ENCODE assay signal across 21 cellular contexts in the genomic region with DNA sequence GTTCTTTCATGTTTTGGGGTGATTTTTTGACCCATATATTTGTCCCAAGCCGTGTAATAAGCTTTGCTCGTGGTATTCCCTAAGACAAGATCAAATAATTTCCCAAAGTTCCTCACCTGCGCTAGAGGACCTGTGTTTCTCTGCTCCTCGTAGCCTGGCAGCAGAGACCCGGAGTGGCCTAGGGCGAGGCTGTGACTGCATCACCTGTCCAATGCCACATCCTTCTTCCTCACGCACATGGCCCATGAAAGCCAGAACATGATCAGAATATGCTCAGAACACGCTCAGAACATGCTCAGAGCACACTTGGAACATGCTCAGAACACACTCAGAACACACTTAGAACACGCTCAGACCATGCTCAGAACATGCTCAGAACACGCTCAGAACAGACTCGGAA. TPM values are rescaled to one million over a fixed set of nuclear protein-coding genes. Genes with fewer than 3 reads are reported as not detected.
DNase-seq lines count a peak whose midpoint lies in the region; ATAC-seq and TF ChIP-seq lines count a peak whose summit lies in the region.
"Had no signal": no experiment of that assay in that cellular context is flagged by ENCODE, and none has a peak within 500 bp of the region (broad histone marks: within the 10 kb centered on the region; RNA-seq: fewer than 3 reads in every experiment).

No MANE protein-coding gene starts in this region.

- intact Hi-C loops in cardiac septum (cut with DNase I) (no loop called here), heart left ventricle (cut with DNase I) (no loop called here), PC-3 (cut with micrococcal nuclease) (no loop called here)

- H3K9me3 Mint-ChIP-seq in memory B cell = no peaks in the 10 kb centered on the region
- peaks cover 0 to 8% of the 10 kb centered on the region in 2 donors for H3K9me3 Mint-ChIP-seq in stimulated activated naive B cell treated with anti-CD40 and anti-IgM and Interleukin-4, amounts not matched to agents 10 μg/mL and 1 μg/mL and 100 μg/mL, for 72 hours
- H3K9me3 Mint-ChIP-seq: CD4-positive, alpha-beta T cell had no signal

- no peak for ATAC-seq in heart left ventricle
- ATAC-seq in memory B cell (ENCODE audit: low read depth) = no peak
- no peak for ATAC-seq in stimulated activated naive B cell treated with anti-CD40 and anti-IgM and Interleukin-4, amounts not matched to agents 10 μg/mL and 1 μg/mL and 100 μg/mL, for 72 hours (replicated peaks)
- no peak for ATAC-seq in GM18868 (IDR thresholded peaks at IDR 0.05; ENCODE audit: unreplicated experiment)
- no peak for ATAC-seq in PC-3
- ATAC-seq: A549 had no signal

- CTCF ChIA-PET in PC-3 (lab: Charles Lee) = no interaction called here

- H3K4me3 Mint-ChIP-seq in memory B cell = peak overlapping the region; percentile 43
- H3K4me3 Mint-ChIP-seq in stimulated activated naive B cell treated with anti-CD40 and anti-IgM and Interleukin-4, amounts not matched to agents 10 μg/mL and 1 μg/mL and 100 μg/mL, for 72 hours = no peak overlapping the region
- H3K4me3 Mint-ChIP-seq: CD4-positive, alpha-beta T cell had no signal

- no peak overlapping the region for H3K4me2 ChIP-seq in PC-3 (ENCODE audit: low read length)
- H3K4me2 ChIP-seq: A549 had no signal

- DNase-seq in cardiac septum (ENCODE audit: low spot score) (peak; percentile 31), heart left ventricle (no peak), memory B cell (ENCODE audit: low spot score in 2 of 2) (no peak), PC-3 (no peak)
- DNase-seq in stimulated activated naive B cell treated with anti-CD40 and anti-IgM and Interleukin-4, amounts not matched to agents 10 μg/mL and 1 μg/mL and 100 μg/mL, for 72 hours = no peak
- DNase-seq: 8988T, ACHN, AML-193, BE2C, DMS53, GF-D8, GOT3, H7, HCEC 1CT had no signal

- no peaks in the 10 kb centered on the region for H4K20me1 ChIP-seq in PC-3 (ENCODE audit: low read length)
- H4K20me1 ChIP-seq: BLaER1 treated with 17β-estradiol and CSF1 and Interleukin-3, amounts not matched to agents 10 nM and 100 nM had no signal

- TF ChIP-seq POLR2A in heart left ventricle (IDR thresholded peaks at IDR 0.05) = no peak

- H2AFZ ChIP-seq in PC-3 (ENCODE audit: low read length) = no peak overlapping the region

- no peak overlapping the region for H3K9ac ChIP-seq in PC-3 (ENCODE audit: low read length)
- H3K9ac ChIP-seq: BLaER1 treated with 17β-estradiol and CSF1 and Interleukin-3, amounts not matched to agents 10 nM and 100 nM had no signal

- H3K79me2 ChIP-seq in PC-3 (ENCODE audit: low read length) = no peaks in the 10 kb centered on the region

- POLR2A ChIA-PET in PC-3 (lab: Charles Lee; ENCODE audit: unreplicated experiment) = no interaction called here

- H3K36me3 ChIP-seq in heart left ventricle = no peaks in the 10 kb centered on the region
- H3K36me3 ChIP-seq in PC-3 (ENCODE audit: low read depth, low read length) = no peaks in the 10 kb centered on the region
- H3K36me3 ChIP-seq: BE2C; BLaER1 treated with 17β-estradiol and CSF1 and Interleukin-3, amounts not matched to agents 10 nM and 100 nM had no signal

- H3K4me3 ChIP-seq in heart left ventricle (no peak overlapping the region), PC-3 (ENCODE audit: low read length) (no peak overlapping the region)
- H3K4me3 ChIP-seq: A549; BLaER1 treated with 17β-estradiol and CSF1 and Interleukin-3, amounts not matched to agents 10 nM and 100 nM had no signal

- peaks cover 2% of the 10 kb centered on the region for H3K36me3 Mint-ChIP-seq in memory B cell
- no peaks in the 10 kb centered on the region for H3K36me3 Mint-ChIP-seq in stimulated activated naive B cell treated with anti-CD40 and anti-IgM and Interleukin-4, amounts not matched to agents 10 μg/mL and 1 μg/mL and 100 μg/mL, for 72 hours
- H3K36me3 Mint-ChIP-seq: CD8-positive, alpha-beta memory T cell had no signal

- H3F3A ChIP-seq in PC-3 (ENCODE audit: low read length, unreplicated experiment) = no peaks in the 10 kb centered on the region

- H3K9me3 ChIP-seq in heart left ventricle (no peaks in the 10 kb centered on the region), PC-3 (ENCODE audit: low read length) (no peaks in the 10 kb centered on the region)
- H3K9me3 ChIP-seq: A549; BE2C; BLaER1 treated with 17β-estradiol and CSF1 and Interleukin-3, amounts not matched to agents 10 nM and 100 nM had no signal

- H3K4me1 Mint-ChIP-seq in memory B cell = peaks cover 9% of the 10 kb centered on the region
- H3K4me1 Mint-ChIP-seq in stimulated activated naive B cell treated with anti-CD40 and anti-IgM and Interleukin-4, amounts not matched to agents 10 μg/mL and 1 μg/mL and 100 μg/mL, for 72 hours = peaks cover 0 to 8% of the 10 kb centered on the region in 2 donors

- H3K27me3 Mint-ChIP-seq in memory B cell = peaks cover 7% of the 10 kb centered on the region
- peaks cover 41 to 81% of the 10 kb centered on the region in 2 donors for H3K27me3 Mint-ChIP-seq in stimulated activated naive B cell treated with anti-CD40 and anti-IgM and Interleukin-4, amounts not matched to agents 10 μg/mL and 1 μg/mL and 100 μg/mL, for 72 hours

- H3K4me1 ChIP-seq in heart left ventricle (peaks cover 0 to 4% (median 0%) of the 10 kb centered on the region in 12 donors), PC-3 (ENCODE audit: insufficient read depth, low read length) (no peaks in the 10 kb centered on the region)
- H3K4me1 ChIP-seq: A549, BE2C had no signal

- 91 to 94% (median 93%) methylated on average over 11 of the region's 11 CpGs for WGBS in heart left ventricle, 4 donors

- H3K27ac Mint-ChIP-seq in memory B cell = peak overlapping the region; percentile 95
- peak overlapping the region; percentile 31 for H3K27ac Mint-ChIP-seq in stimulated activated naive B cell treated with anti-CD40 and anti-IgM and Interleukin-4, amounts not matched to agents 10 μg/mL and 1 μg/mL and 100 μg/mL, for 72 hours
- H3K27ac Mint-ChIP-seq: CD14-positive monocyte had no signal

- H3K27me3 ChIP-seq in heart left ventricle (peaks cover 0 to 81% (median 26%) of the 10 kb centered on the region in 9 donors), PC-3 (ENCODE audit: low read length) (peaks cover 63% of the 10 kb centered on the region)

- no TSS peak for BruUV-seq in PC-3 (replicated peaks; lab: Mats Ljungman, UMichigan)

- H3K27ac ChIP-seq in heart left ventricle (no peak overlapping the region), PC-3 (ENCODE audit: low read length) (no peak overlapping the region)
- H3K27ac ChIP-seq: A549; BLaER1 treated with 17β-estradiol and CSF1 and Interleukin-3, amounts not matched to agents 10 nM and 100 nM had no signal

- H3K9me2 ChIP-seq in PC-3 (replicated peaks; ENCODE audit: low read length) = no peaks in the 10 kb centered on the region

- TF ChIP-seq CTCF in heart left ventricle (IDR thresholded peaks at IDR 0.05) = no peak
- no peak for TF ChIP-seq CTCF in PC-3 (conservative IDR thresholded peaks at IDR 0.05; ENCODE audit: low read depth, low read length)

RNA-seq across cellular contexts. Expression of a gene that starts 23.8 kb away (rescaled TPM):
- not detected for total RNA-seq in cardiac septum
- total RNA-seq in heart left ventricle = under 1 TPM in 1 of 9 donors, not detected in 8; 0.06 TPM
- polyA plus RNA-seq in heart left ventricle = under 1 TPM in 1 of 2 donors, not detected in 1; 0.08 TPM
- 2.3 and 2.4 TPM in 2 replicates for total RNA-seq in PC-3 (2014; rRNA removed)
- total RNA-seq: CD4-positive, alpha-beta T cell; CD8-positive, alpha-beta memory T cell; G401; H7 had no signal
- polyA plus RNA-seq: CD14-positive monocyte; CD8-positive, alpha-beta memory T cell had no signal
